Comparison of ENCODE assay signal across 1 cellular context in the genomic region with DNA sequence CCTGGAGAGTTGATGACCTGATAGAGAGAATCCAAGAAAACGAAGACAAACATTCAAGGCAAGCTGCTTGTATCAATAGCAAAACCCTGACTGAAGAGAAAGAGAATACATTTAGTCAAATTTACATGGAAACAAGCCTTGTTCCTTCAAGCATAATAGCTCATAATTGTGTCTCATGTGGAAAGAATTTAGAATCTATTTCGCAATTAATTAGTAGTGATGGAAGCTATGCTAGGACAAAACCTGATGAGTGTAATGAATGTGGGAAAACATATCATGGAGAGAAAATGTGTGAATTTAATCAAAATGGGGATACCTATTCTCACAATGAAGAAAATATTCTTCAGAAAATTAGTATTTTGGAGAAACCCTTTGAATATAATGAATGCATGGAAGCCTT.
TF ChIP-seq lines count a peak whose summit lies in the region.

No MANE protein-coding gene starts in this region.

TF ChIP-seq in A549, 52 proteins besides CTCF, POLR2A, EP300 and RAD21 (continued from another document):
- TF ChIP-seq JUNB (IDR thresholded peaks at IDR 0.05) (no peak), CEBPB (IDR thresholded peaks at IDR 0.05) (0 out of 4 replicates have a peak, but pooled peaks of 1 of the 2 experiments have one; percentile 7), GATA3 (IDR thresholded peaks at IDR 0.05; ENCODE audit: borderline replicate concordance) (no peak)
